Comparison of ENCODE assay signal across 17 cellular contexts in genomic region chr4:28388471-28388870, GRCh38.
"Had no signal": no experiment of that assay in that cellular context is flagged by ENCODE, and none has a peak within 500 bp of the region (broad histone marks: within the 10 kb centered on the region; RNA-seq: fewer than 3 reads in every experiment).

No MANE protein-coding gene starts in this region.

- H3K27me3 ChIP-seq: esophagus squamous epithelium, foreskin keratinocyte, pancreas had no signal

- H3K36me3 ChIP-seq: esophagus squamous epithelium, pancreas had no signal

- H3K4me1 Mint-ChIP-seq: naive B cell, nephron had no signal

- H3K27ac ChIP-seq: esophagus squamous epithelium, foreskin keratinocyte, pancreas had no signal

- H3K9me3 ChIP-seq: esophagus squamous epithelium, pancreas had no signal

- H3K4me1 ChIP-seq: esophagus squamous epithelium, foreskin keratinocyte, pancreas had no signal

- H3K9me3 Mint-ChIP-seq: nephron had no signal

- H3K27me3 Mint-ChIP-seq: naive B cell, progenitor cell of endocrine pancreas had no signal

- H3K27ac Mint-ChIP-seq: naive B cell, nephron, progenitor cell of endocrine pancreas had no signal

- H3K4me3 ChIP-seq: esophagus squamous epithelium, lung, pancreas had no signal

- DNase-seq: effector memory CD4-positive, alpha-beta T cell; esophagus squamous epithelium; foreskin keratinocyte; left colon; left ventricle myocardium superior; mesendoderm; naive B cell; occipital lobe; pancreas; right cardiac atrium; small intestine; stimulated activated CD4-positive, alpha-beta T cell treated with anti-CD3 and anti-CD28 coated beads, Interleukin-2, amount 100 ng/mL, for 48 hours; stimulated activated naive CD4-positive, alpha-beta T cell treated with Interleukin-2 at 50 U/mL for 16 hours; trophoblast cell had no signal

- H3K36me3 Mint-ChIP-seq: naive B cell had no signal

- H3K4me3 Mint-ChIP-seq: naive B cell, nephron had no signal
